ENCODE assay signal across 14 cellular contexts in the genomic region with DNA sequence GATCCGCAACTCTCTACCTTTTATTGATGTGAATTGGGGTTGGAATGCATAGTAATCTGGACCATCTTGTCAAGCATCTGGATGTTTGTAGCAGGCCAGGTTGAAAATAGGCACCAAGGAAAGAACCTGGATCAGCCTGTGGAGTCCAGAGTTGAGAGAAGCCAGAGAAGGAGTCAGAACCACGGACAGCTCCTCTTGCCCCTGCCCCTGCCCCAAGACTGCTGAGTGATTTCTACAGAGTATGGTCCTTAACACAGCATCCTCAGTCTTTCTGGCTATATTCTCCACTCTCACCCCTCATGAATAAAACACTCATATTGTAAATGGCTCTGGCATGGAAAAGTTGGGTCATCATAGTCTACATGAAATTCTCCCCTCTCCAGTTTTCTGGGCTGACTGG.
A peak's percentile ranks its signal among the peaks of the same experiment; 100 is the strongest.
DNase-seq lines count a peak whose midpoint lies in the region.
"Had no signal": no experiment of that assay in that cellular context is flagged by ENCODE, and none has a peak within 500 bp of the region (broad histone marks: within the 10 kb centered on the region; RNA-seq: fewer than 3 reads in every experiment).

No MANE protein-coding gene starts in this region.

- H3K79me2 ChIP-seq in Karpas-422 (ENCODE audit: low read length), result no peaks in the 10 kb centered on the region

- no peaks in the 10 kb centered on the region for H3K36me3 ChIP-seq in Karpas-422 (ENCODE audit: insufficient read depth, low read length)

- no peaks in the 10 kb centered on the region for H3K4me1 ChIP-seq in Karpas-422 (ENCODE audit: low read length)

- no peaks in the 10 kb centered on the region for H3K9me3 ChIP-seq in Karpas-422 (ENCODE audit: low read length)

- no peak overlapping the region for H3K4me2 ChIP-seq in Karpas-422 (ENCODE audit: low read depth, low read length, poor library complexity, severe bottlenecking)

- no peaks in the 10 kb centered on the region for H4K20me1 ChIP-seq in Karpas-422 (ENCODE audit: insufficient read depth, low read depth, low read length)

- H3K4me3 ChIP-seq in Karpas-422 (ENCODE audit: low read length), result no peak overlapping the region

- H3K9ac ChIP-seq in Karpas-422 (ENCODE audit: low read length), result no peak overlapping the region

- DNase-seq in activated CD4-positive, alpha-beta T cell treated with anti-CD3 and anti-CD28 coated beads for 48 hours, result peak; percentile 8
- no peak for DNase-seq in activated CD4-positive, alpha-beta T cell treated with anti-CD3 and anti-CD28 coated beads, Interleukin-2, amount 50 U/mL, for 4 hours
- peak; percentile 55 for DNase-seq in Karpas-422
- DNase-seq in astrocyte of the hippocampus (ENCODE audit: low read depth, low spot score), result peak; percentile 45
- peak; percentile 14 for DNase-seq in myocyte (ENCODE audit: low read depth)
- DNase-seq in SW 1271 (lab: John Stamatoyannopoulos, UW), result no peak
- DNase-seq in DMS114 treated with DMSO at 0.1 percent for 48 hours (lab: John Stamatoyannopoulos, UW; ENCODE audit: unreplicated experiment), result no peak
- DNase-seq in T-helper 9 cell, result no peak
- DNase-seq: activated CD8-positive, alpha-beta memory T cell treated with anti-CD3 and anti-CD28 coated beads, Interleukin-2, amount 50 U/mL, for 48 hours; DMS79; foreskin fibroblast; NCI-H1694 treated with DMSO at 0.1 percent for 48 hours; stimulated activated CD4-positive, alpha-beta T cell treated with anti-CD3 and anti-CD28 coated beads, Interleukin-4, amount 100 ng/mL, for 4 hours; stimulated activated naive CD4-positive, alpha-beta T cell had no signal

- no peak overlapping the region for H3K27ac ChIP-seq in Karpas-422 (ENCODE audit: low read length)

- H3K9me2 ChIP-seq in Karpas-422 (replicated peaks; ENCODE audit: insufficient read depth, low read length), result no peaks in the 10 kb centered on the region

- H2AFZ ChIP-seq in Karpas-422 (ENCODE audit: low read length), result no peak overlapping the region

- no peaks in the 10 kb centered on the region for H3K27me3 ChIP-seq in Karpas-422 (ENCODE audit: low read length)

Comparison
In these comparisons a context has a peak if more than half of its experiments do, and no peak if none do; other contexts are left out.
1. DNase-seq: peak in activated CD4-positive, alpha-beta T cell treated with anti-CD3 and anti-CD28 coated beads for 48 hours (single experiment), Karpas-422 (single experiment), astrocyte of the hippocampus (single experiment) and myocyte (single experiment); none in activated CD4-positive, alpha-beta T cell treated with anti-CD3 and anti-CD28 coated beads, Interleukin-2, amount 50 U/mL, for 4 hours (0 of 2), SW 1271 (0 of 2), DMS114 treated with DMSO at 0.1 percent for 48 hours (single experiment) and T-helper 9 cell (single experiment).